ENCODE assay signal across 7 cellular contexts in genomic region chr1:90126834-90127233, GRCh38.
"Had no signal": no experiment of that assay in that cellular context is flagged by ENCODE, and none has a peak within 500 bp of the region (broad histone marks: within the 10 kb centered on the region; RNA-seq: fewer than 3 reads in every experiment).

No MANE protein-coding gene starts in this region.

- H3K9me3 ChIP-seq: HAP-1 had no signal

- H3K27ac ChIP-seq: GM23248 had no signal

- H3K4me1 ChIP-seq: HAP-1 had no signal

- ATAC-seq: HCT116, K562 had no signal

- H3K36me3 ChIP-seq: HAP-1 had no signal

- H3K4me3 ChIP-seq: GM23248, HAP-1, K562 had no signal

- DNase-seq: GM23248, GOT3, H7, IMR-90 had no signal
